Comparison of ENCODE assay signal across 16 cellular contexts in the genomic region with DNA sequence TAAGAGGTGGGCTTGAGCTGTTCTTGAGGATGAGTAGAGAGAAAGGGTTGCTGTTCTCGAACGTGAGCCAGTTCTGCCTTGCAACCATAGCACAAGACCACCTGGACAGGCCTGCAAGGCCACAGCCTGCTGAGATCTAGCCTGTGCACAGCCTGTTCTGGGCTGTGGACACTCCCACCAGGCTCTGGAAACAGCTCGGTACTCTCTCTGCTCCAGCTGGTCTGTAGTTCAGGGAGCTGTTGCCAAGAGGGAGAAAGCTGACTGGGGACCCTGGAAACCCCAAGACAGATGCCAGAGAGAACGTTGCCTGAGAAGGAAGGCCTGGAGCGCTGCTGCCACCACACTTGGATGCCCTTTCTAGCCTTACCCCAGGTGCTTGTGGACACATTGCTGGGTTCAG.
A peak's percentile ranks its signal among the peaks of the same experiment; 100 is the strongest.
DNase-seq lines count a peak whose midpoint lies in the region; ATAC-seq, FAIRE-seq and TF ChIP-seq lines count a peak whose summit lies in the region.
"Had no signal": no experiment of that assay in that cellular context is flagged by ENCODE, and none has a peak within 500 bp of the region (broad histone marks: within the 10 kb centered on the region; RNA-seq: fewer than 3 reads in every experiment).

No MANE protein-coding gene starts in this region.

- H3K36me3 ChIP-seq in kidney (ENCODE audit: control insufficient read depth in 1 of 2, insufficient read depth in 2 of 2, low read length in 2 of 2) (no peaks in the 10 kb centered on the region), PC-3 (ENCODE audit: low read depth, low read length) (no peaks in the 10 kb centered on the region)

- no peaks in the 10 kb centered on the region for H3K79me2 ChIP-seq in PC-3 (ENCODE audit: low read length)

- no peaks in the 10 kb centered on the region for H4K20me1 ChIP-seq in PC-3 (ENCODE audit: low read length)

- no peaks in the 10 kb centered on the region for H3K9me3 Mint-ChIP-seq in type B pancreatic cell

- DNase-seq in DMS 273 treated with DMSO at 0.1 percent for 48 hours (lab: John Stamatoyannopoulos, UW), result peak; percentile 60
- peak; percentile 52 for DNase-seq in NCI-H2171 treated with DMSO at 0.1 percent for 48 hours (lab: John Stamatoyannopoulos, UW)
- peak; percentile 17 for DNase-seq in kidney
- DNase-seq in putamen (ENCODE audit: low spot score), result peak; percentile 45
- DNase-seq in NCI-H345 treated with DMSO at 0.1 percent for 48 hours (lab: John Stamatoyannopoulos, UW; ENCODE audit: unreplicated experiment), result no peak
- no peak for DNase-seq in PC-3
- DNase-seq in type B pancreatic cell (ENCODE audit: extremely low spot score, unreplicated experiment), result no peak
- DNase-seq in NCI-H69 (lab: John Stamatoyannopoulos, UW), result no peak
- DNase-seq: Calu3; CD4-positive, CD25-positive, alpha-beta regulatory T cell; DMS79 treated with DMSO at 0.1 percent for 48 hours; HCEC 1CT; NCI-H1417 treated with DMSO at 0.1 percent for 48 hours; NCI-H2081 treated with DMSO at 0.1 percent for 48 hours; NK-92 treated with Interleukin-12 subunit alpha and Interleukin-12 subunit beta, amount 100 ng/mL, for 24 hours had no signal

- TF ChIP-seq CTCF in kidney (IDR thresholded peaks at IDR 0.05; ENCODE audit: borderline replicate concordance, extremely low read depth, insufficient read depth), result no peak
- TF ChIP-seq CTCF in PC-3 (conservative IDR thresholded peaks at IDR 0.05; ENCODE audit: low read depth, low read length), result no peak
- no peak for TF ChIP-seq CTCF in type B pancreatic cell (conservative IDR thresholded peaks at IDR 0.05)

- no peaks in the 10 kb centered on the region for H3K27me3 ChIP-seq in PC-3 (ENCODE audit: low read length)

- H3K4me3 ChIP-seq in kidney (ENCODE audit: low read length in 2 of 2) (no peak overlapping the region), PC-3 (ENCODE audit: low read length) (no peak overlapping the region)

- H2AFZ ChIP-seq in PC-3 (ENCODE audit: low read length), result no peak overlapping the region

- POLR2A ChIA-PET in PC-3 (lab: Charles Lee; ENCODE audit: unreplicated experiment), result no interaction called here

- no peak overlapping the region for H3K27ac Mint-ChIP-seq in type B pancreatic cell

- intact Hi-C loops in kidney (cut with DNase I), result no loop called here
- intact Hi-C loops in PC-3 (cut with micrococcal nuclease), result no loop called here

- no peaks in the 10 kb centered on the region for H3K9me2 ChIP-seq in PC-3 (replicated peaks; ENCODE audit: low read length)

- BruUV-seq in PC-3 (replicated peaks; lab: Mats Ljungman, UMichigan), result no TSS peak

- H3F3A ChIP-seq in PC-3 (ENCODE audit: low read length, unreplicated experiment), result no peaks in the 10 kb centered on the region

- H3K4me1 Mint-ChIP-seq in type B pancreatic cell (ENCODE audit: unreplicated experiment), result peaks cover 34% of the 10 kb centered on the region
- H3K4me1 Mint-ChIP-seq: CD4-positive, CD25-positive, alpha-beta regulatory T cell had no signal

- H3K27ac ChIP-seq in kidney (ENCODE audit: low read depth in 2 of 2, low read length in 2 of 2) (no peak overlapping the region), PC-3 (ENCODE audit: low read length) (no peak overlapping the region)

- no peak for ATAC-seq in PC-3

- H3K27me3 Mint-ChIP-seq in type B pancreatic cell, result no peaks in the 10 kb centered on the region
- H3K27me3 Mint-ChIP-seq: CD4-positive, CD25-positive, alpha-beta regulatory T cell had no signal

- H3K9me3 ChIP-seq in kidney (ENCODE audit: control insufficient read depth in 1 of 2, low read length in 2 of 2), result no peaks in the 10 kb centered on the region
- no peaks in the 10 kb centered on the region for H3K9me3 ChIP-seq in PC-3 (ENCODE audit: low read length)

- FAIRE-seq in kidney (lab: Jason Lieb, UNC), result no peak
- FAIRE-seq: G401.6 had no signal

- H3K9ac ChIP-seq in kidney (ENCODE audit: low read length in 2 of 2), result no peak overlapping the region
- no peak overlapping the region for H3K9ac ChIP-seq in PC-3 (ENCODE audit: low read length)

- peaks cover 0 to 6% of the 10 kb centered on the region in 2 donors for H3K4me1 ChIP-seq in kidney (ENCODE audit: control insufficient read depth in 1 of 2, insufficient read depth in 1 of 2, low read depth in 1 of 2, low read length in 2 of 2)
- H3K4me1 ChIP-seq in PC-3 (ENCODE audit: insufficient read depth, low read length), result no peaks in the 10 kb centered on the region

- H3K36me3 Mint-ChIP-seq in type B pancreatic cell, result no peaks in the 10 kb centered on the region
- H3K36me3 Mint-ChIP-seq: CD4-positive, CD25-positive, alpha-beta regulatory T cell had no signal

- H3K4me3 Mint-ChIP-seq in type B pancreatic cell, result no peak overlapping the region
- H3K4me3 Mint-ChIP-seq: CD4-positive, CD25-positive, alpha-beta regulatory T cell had no signal

- H3K4me2 ChIP-seq in PC-3 (ENCODE audit: low read length), result no peak overlapping the region

- CTCF ChIA-PET in PC-3 (lab: Charles Lee), result no interaction called here

Comparison
In these comparisons a context has a peak if more than half of its experiments do, and no peak if none do; other contexts are left out.
1. DNase-seq: peak in DMS 273 treated with DMSO at 0.1 percent for 48 hours (single experiment), NCI-H2171 treated with DMSO at 0.1 percent for 48 hours (single experiment), kidney (single experiment) and putamen (single experiment); none in NCI-H345 treated with DMSO at 0.1 percent for 48 hours (single experiment), PC-3 (single experiment), type B pancreatic cell (single experiment) and NCI-H69 (single experiment).